ENCODE assay signal across 11 cellular contexts in the genomic region with DNA sequence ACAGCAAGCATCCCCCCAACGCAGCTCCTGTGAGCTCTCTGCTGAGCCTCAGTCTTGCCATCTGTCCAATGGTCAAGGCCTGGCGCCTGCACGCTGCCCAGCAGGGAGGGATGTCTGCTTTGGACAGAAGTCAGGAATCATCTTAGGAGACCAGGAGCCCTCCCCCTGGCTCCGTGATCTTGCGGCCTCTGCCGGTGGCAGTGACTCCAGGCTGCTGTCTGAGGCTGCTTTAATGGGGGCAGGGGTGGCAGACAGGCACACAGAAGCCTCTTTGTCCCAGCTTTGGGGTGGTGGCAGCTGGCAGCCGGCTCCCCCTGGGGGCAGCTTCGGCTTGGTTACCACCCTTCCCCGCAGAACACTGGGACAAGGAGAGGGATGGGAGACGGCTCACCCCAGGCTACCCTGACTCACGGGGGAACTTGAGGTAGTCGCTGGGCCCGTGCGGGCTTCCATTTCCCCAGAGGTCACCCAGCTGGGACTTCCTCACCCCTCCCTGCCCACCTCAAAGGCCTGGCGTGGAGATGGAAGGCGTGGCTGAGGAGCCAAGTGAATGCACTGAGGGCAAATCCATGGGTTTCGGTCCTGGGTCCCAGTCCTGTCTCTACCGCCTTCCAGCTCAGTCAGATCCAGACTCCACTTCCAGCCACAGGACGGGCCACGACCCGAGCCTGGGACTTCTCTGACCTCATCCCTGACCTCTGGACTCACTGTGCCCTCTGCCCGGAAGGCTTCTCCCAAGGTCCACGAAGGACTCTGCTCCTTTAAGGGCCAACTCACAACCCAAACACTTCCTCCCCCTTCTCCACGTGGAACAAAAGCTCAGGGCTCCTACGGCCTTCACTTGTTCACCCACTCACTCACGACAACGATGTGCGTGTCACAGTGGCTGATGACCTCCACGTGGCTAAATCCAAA. TPM values are rescaled to one million over a fixed set of nuclear protein-coding genes. Genes with fewer than 3 reads are reported as not detected.
A peak's percentile ranks its signal among the peaks of the same experiment; 100 is the strongest.
DNase-seq lines count a peak whose midpoint lies in the region; ATAC-seq, FAIRE-seq and TF ChIP-seq lines count a peak whose summit lies in the region.
"Had no signal": no experiment of that assay in that cellular context is flagged by ENCODE, and none has a peak within 500 bp of the region (broad histone marks: within the 10 kb centered on the region; RNA-seq: fewer than 3 reads in every experiment).

No MANE protein-coding gene starts in this region.

- no peaks in the 10 kb centered on the region for H3K9me3 ChIP-seq in endothelial cell of umbilical vein (replicated peaks; ENCODE audit: control insufficient read depth, insufficient read depth, low read length)
- no peaks in the 10 kb centered on the region for H3K9me3 ChIP-seq in muscle layer of duodenum (ENCODE audit: control insufficient read depth in 1 of 2, low read length in 2 of 2)

- H3K9me1 ChIP-seq in endothelial cell of umbilical vein (replicated peaks; ENCODE audit: control insufficient read depth, extremely low read depth, insufficient read depth, low read length): no peaks in the 10 kb centered on the region

- H3K36me3 ChIP-seq in endothelial cell of umbilical vein (ENCODE audit: control insufficient read depth in 2 of 2, extremely low read depth in 1 of 2, insufficient read depth in 2 of 2, low read length in 2 of 2) (peaks cover 26 to 33% of the 10 kb centered on the region in 2 experiments), muscle layer of duodenum (ENCODE audit: control insufficient read depth in 1 of 2, insufficient read depth in 2 of 2, low read length in 2 of 2) (peaks cover 21 to 23% of the 10 kb centered on the region in 2 donors)

- CTCF ChIA-PET in endothelial cell of umbilical vein (lab: Charles Lee): interaction anchor here (0.6 to 4.2 kb wide), 11 partner anchors 8 to 160 kb away, joined by 3 to 30 read pairs (median 7); partner anchors contain the start of gene PEDS1

- H3K4me3 ChIP-seq in endothelial cell of umbilical vein (replicated peaks in 1 of 3; ENCODE audit: insufficient read depth in 1 of 3, low read depth in 1 of 3, low read length in 3 of 3) (no peak overlapping the region), muscle layer of duodenum (ENCODE audit: low read depth in 1 of 2, low read length in 2 of 2) (peak overlapping the region in 1 of 2 donors; percentile 26)

- H3K4me2 ChIP-seq in endothelial cell of umbilical vein (ENCODE audit: insufficient read depth, low read length): no peak overlapping the region

- no peak overlapping the region for H3K9ac ChIP-seq in endothelial cell of umbilical vein (replicated peaks; ENCODE audit: extremely low read depth, insufficient read depth, low read length)

- POLR2A ChIA-PET in endothelial cell of umbilical vein (lab: Charles Lee): interaction anchor here (0.7 to 0.9 kb wide), 3 partner anchors 27 to 373 kb away, joined by 3 to 7 read pairs (median 4); no protein-coding TSS in a partner anchor

- no TSS peak for BruUV-seq in endothelial cell of umbilical vein (replicated peaks; lab: Mats Ljungman, UMichigan)

- dilution Hi-C loops in endothelial cell of umbilical vein (cut with MboI; ENCODE audit: extremely low pct_ligation_motif_present, low sequenced_read_pairs): no loop called here

- H3K79me2 ChIP-seq in endothelial cell of umbilical vein (ENCODE audit: control insufficient read depth, insufficient read depth, low read length): peaks cover 88% of the 10 kb centered on the region

- H2AFZ ChIP-seq in endothelial cell of umbilical vein (ENCODE audit: low read depth, low read length): no peak overlapping the region

- peaks cover 39% of the 10 kb centered on the region for H3K4me1 ChIP-seq in endothelial cell of umbilical vein (ENCODE audit: control insufficient read depth, extremely low read depth, insufficient read depth, low read length)
- peaks cover 11% of the 10 kb centered on the region in 2 donors for H3K4me1 ChIP-seq in muscle layer of duodenum (ENCODE audit: control insufficient read depth in 1 of 2, insufficient read depth in 2 of 2, low read length in 2 of 2)

- H3K27ac ChIP-seq in endothelial cell of umbilical vein (ENCODE audit: insufficient read depth, low read depth, low read length): peak overlapping the region; percentile 3
- peak overlapping the region; percentile 36 for H3K27ac ChIP-seq in muscle layer of duodenum (ENCODE audit: low read length)

- peak; percentile 7 for ATAC-seq in Right ventricle myocardium inferior
- no peak for ATAC-seq in GM18867 (IDR thresholded peaks at IDR 0.05; ENCODE audit: unreplicated experiment)
- no peak for ATAC-seq in GM21825 (IDR thresholded peaks at IDR 0.05; ENCODE audit: unreplicated experiment)

- in situ Hi-C loops in GM13976 (cut with MboI; ENCODE audit: low sequenced_read_pairs, unreplicated experiment): no loop called here

- H4K20me1 ChIP-seq in endothelial cell of umbilical vein (replicated peaks; ENCODE audit: control insufficient read depth, extremely low read depth, insufficient read depth, low read length): no peaks in the 10 kb centered on the region

- DNase-seq in Right ventricle myocardium inferior (ENCODE audit: missing footprints) (no peak), cardiac septum (ENCODE audit: low spot score) (no peak), endothelial cell of umbilical vein (ENCODE audit: low read depth, low spot score) (no peak), GM13976 (ENCODE audit: low spot score) (no peak), SIG-M5 treated with dmso at 0.1 percent for 504 hours (lab: John Stamatoyannopoulos, UW; ENCODE audit: unreplicated experiment) (no peak)
- DNase-seq: activated CD4-positive, alpha-beta T cell treated with anti-CD3 and anti-CD28 coated beads, Interleukin-2, amount 10 ng/mL, durations not matched to agents 24 days and 14 days; glutamatergic neuron; NCI-H1092 treated with DMSO at 0.1 percent for 48 hours had no signal

- no peaks in the 10 kb centered on the region for H3K27me3 ChIP-seq in endothelial cell of umbilical vein (ENCODE audit: control insufficient read depth in 2 of 2, insufficient read depth in 2 of 2, low read length in 2 of 2)
- no peaks in the 10 kb centered on the region for H3K27me3 ChIP-seq in muscle layer of duodenum (ENCODE audit: low read depth, low read length)

- no peak for FAIRE-seq in endothelial cell of umbilical vein (lab: Jason Lieb, UNC)

- TF ChIP-seq CTCF in endothelial cell of umbilical vein (IDR thresholded peaks at IDR 0.05; ENCODE audit: extremely low read depth in 1 of 2, insufficient read depth in 1 of 2, low read depth in 1 of 2, low read length in 2 of 2) (peak in 1 of 2 donors; percentile 21), GM13976 (IDR thresholded peaks at IDR 0.05; ENCODE audit: borderline replicate concordance, control extremely low read depth, extremely low read depth, insufficient read depth, missing control alignments) (no peak)

- intact Hi-C loops in Right ventricle myocardium inferior (cut with DNase I) (no loop called here), cardiac septum (cut with DNase I) (no loop called here), endothelial cell of umbilical vein (cut with micrococcal nuclease) (no loop called here)

- TF ChIP-seq POLR2A in endothelial cell of umbilical vein (IDR thresholded peaks at IDR 0.05; ENCODE audit: low read depth, low read length): no peak

TF ChIP-seq in endothelial cell of umbilical vein, 7 proteins besides CTCF, POLR2A, EP300 and RAD21 (continues in another document):
- TF ChIP-seq POLR2AphosphoS5 (IDR thresholded peaks at IDR 0.05; ENCODE audit: insufficient read depth, low read depth, low read length): no peak
- no peak for TF ChIP-seq JUN (IDR thresholded peaks at IDR 0.05; ENCODE audit: borderline replicate concordance, insufficient read depth, insufficient read length, low read depth)
- TF ChIP-seq MAX (IDR thresholded peaks at IDR 0.05; ENCODE audit: insufficient read depth, insufficient read length): no peak
- no peak for TF ChIP-seq FOS (IDR thresholded peaks at IDR 0.05; ENCODE audit: borderline replicate concordance, insufficient read depth, low read length)
- no peak for TF ChIP-seq GATA2 (IDR thresholded peaks at IDR 0.05; ENCODE audit: insufficient read depth, insufficient read length, low read depth, low read length)
- no peak for TF ChIP-seq MYC (IDR thresholded peaks at IDR 0.05; ENCODE audit: low read depth, low read length)

RNA-seq across cellular contexts. Expression of gene PEDS1, which starts 14.8 kb away (rescaled TPM):
- total RNA-seq in Right ventricle myocardium inferior (31.2 TPM), cardiac septum (15.2 TPM), endothelial cell of umbilical vein (62.7 and 71.9 TPM in 2 replicates)
- 131 and 182 TPM in 2 replicates for polyA plus RNA-seq in endothelial cell of umbilical vein
- polyA plus RNA-seq in endothelial cell of umbilical vein (2011; cell fraction: cytosol; rRNA removed): 77.9 and 89.4 TPM in 2 replicates
- 40.6 and 46.8 TPM in 2 replicates for polyA plus RNA-seq in endothelial cell of umbilical vein (2011; cell fraction: nucleus; rRNA removed)
- 72.8 and 86.0 TPM in 2 replicates for polyA plus RNA-seq in endothelial cell of umbilical vein (2012)
- 125 and 128 TPM in 2 replicates for polyA minus RNA-seq in endothelial cell of umbilical vein
- 47.9 TPM for polyA minus RNA-seq in endothelial cell of umbilical vein (2011; cell fraction: cytosol; rRNA and poly(A)+ RNA removed)
- 16.3 and 20.4 TPM in 2 replicates for polyA minus RNA-seq in endothelial cell of umbilical vein (2011; cell fraction: nucleus; rRNA and poly(A)+ RNA removed)

RNA-seq across cellular contexts. Expression of gene UBE2V1, which starts 25.8 kb away (rescaled TPM):
- 74.3 TPM for total RNA-seq in Right ventricle myocardium inferior
- total RNA-seq in cardiac septum: 70.3 TPM
- 147 and 156 TPM in 2 replicates for total RNA-seq in endothelial cell of umbilical vein
- 111 and 145 TPM in 2 replicates for polyA plus RNA-seq in endothelial cell of umbilical vein
- 127 and 148 TPM in 2 replicates for polyA plus RNA-seq in endothelial cell of umbilical vein (2011; cell fraction: cytosol; rRNA removed)
- 132 and 179 TPM in 2 replicates for polyA plus RNA-seq in endothelial cell of umbilical vein (2011; cell fraction: nucleus; rRNA removed)
- polyA plus RNA-seq in endothelial cell of umbilical vein (2012): 159 and 193 TPM in 2 replicates
- 135 and 140 TPM in 2 replicates for polyA minus RNA-seq in endothelial cell of umbilical vein
- polyA minus RNA-seq in endothelial cell of umbilical vein (2011; cell fraction: cytosol; rRNA and poly(A)+ RNA removed): 15.1 TPM
- 136 and 191 TPM in 2 replicates for polyA minus RNA-seq in endothelial cell of umbilical vein (2011; cell fraction: nucleus; rRNA and poly(A)+ RNA removed)

RNA-seq across cellular contexts. Expression of gene CEBPB, which starts 51.9 kb away (rescaled TPM):
- 62.4 TPM for total RNA-seq in Right ventricle myocardium inferior
- 33.2 TPM for total RNA-seq in cardiac septum
- 8.9 and 11.4 TPM in 2 replicates for total RNA-seq in endothelial cell of umbilical vein
- 3.7 and 4.6 TPM in 2 replicates for polyA plus RNA-seq in endothelial cell of umbilical vein
- polyA plus RNA-seq in endothelial cell of umbilical vein (2011; cell fraction: cytosol; rRNA removed): 1.7 and 2.7 TPM in 2 replicates
- polyA plus RNA-seq in endothelial cell of umbilical vein (2011; cell fraction: nucleus; rRNA removed): 1.9 and 2.2 TPM in 2 replicates
- 3.7 and 6.3 TPM in 2 replicates for polyA plus RNA-seq in endothelial cell of umbilical vein (2012)
- 1.6 TPM in 2 replicates for polyA minus RNA-seq in endothelial cell of umbilical vein
- polyA minus RNA-seq in endothelial cell of umbilical vein (2011; cell fraction: cytosol; rRNA and poly(A)+ RNA removed): 88.3 TPM
- polyA minus RNA-seq in endothelial cell of umbilical vein (2011; cell fraction: nucleus; rRNA and poly(A)+ RNA removed): 1.2 and 6.4 TPM in 2 replicates
